8 cellular contexts compared by ENCODE assay signal in genomic region chr2:62908145-62908544, GRCh38.
"Had no signal": no experiment of that assay in that cellular context is flagged by ENCODE, and none has a peak within 500 bp of the region (broad histone marks: within the 10 kb centered on the region; RNA-seq: fewer than 3 reads in every experiment).

No MANE protein-coding gene starts in this region.

- DNase-seq: GM23248, GOT3, H9, HCEC 1CT, IMR-90, KG1 had no signal

- FAIRE-seq: HTR-8/SVneo, K562 had no signal

- H3K27ac ChIP-seq: GM23248 had no signal

- ATAC-seq: K562 had no signal

- H3K4me3 ChIP-seq: GM23248, K562 had no signal
